ENCODE assay signal across 2 cellular contexts in genomic region chr7:94655562-94655883, GRCh38.
TF ChIP-seq lines count a peak whose summit lies in the region.

No MANE protein-coding gene starts in this region.

TF ChIP-seq in K562, 482 proteins besides CTCF, POLR2A, EP300 and RAD21:
- TF ChIP-seq HNRNPLL (IDR thresholded peaks at IDR 0.05; ENCODE audit: low read depth, low read length, poor library complexity, severe bottlenecking) = no peak
- TF ChIP-seq ZNF785 (CRISPR knock-in tag; IDR thresholded peaks at IDR 0.05) = no peak
- no peak for TF ChIP-seq ZNF79 (CRISPR knock-in tag; IDR thresholded peaks at IDR 0.05; ENCODE audit: low read depth)
- no peak for TF ChIP-seq MGA (IDR thresholded peaks at IDR 0.05)
- TF ChIP-seq SRSF7 (optimal IDR thresholded peaks at IDR 0.05; ENCODE audit: low read depth, low read length) = no peak
- TF ChIP-seq NFE2 (IDR thresholded peaks at IDR 0.05; ENCODE audit: low read depth) = no peak
- TF ChIP-seq E4F1 (CRISPR knock-in tag; IDR thresholded peaks at IDR 0.05; ENCODE audit: borderline replicate concordance) = no peak
- TF ChIP-seq RFX5 (IDR thresholded peaks at IDR 0.05; ENCODE audit: low read depth, low read length) = no peak
- no peak for TF ChIP-seq MAZ (CRISPR knock-in tag; conservative IDR thresholded peaks at IDR 0.05 in 1 of 2, IDR thresholded peaks at IDR 0.05 in 1 of 2)

TF ChIP-seq in HepG2, 621 proteins besides CTCF, POLR2A, EP300 and RAD21:
- no peak for TF ChIP-seq ZNF792 (CRISPR knock-in tag; IDR thresholded peaks at IDR 0.05)
- TF ChIP-seq ZBTB40 (IDR thresholded peaks at IDR 0.05) = no peak
- TF ChIP-seq ZBTB40 (CRISPR knock-in tag; IDR thresholded peaks at IDR 0.05) = no peak
- peak; percentile 38; the same call in 1 of the 2 replicates for TF ChIP-seq ZNF362 (CRISPR knock-in tag; IDR thresholded peaks at IDR 0.05; ENCODE audit: borderline replicate concordance)
- TF ChIP-seq NFKB2 (CRISPR knock-in tag; IDR thresholded peaks at IDR 0.05; ENCODE audit: borderline replicate concordance) = no peak
- 0 out of 2 replicates have a peak, but pooled peaks have one; percentile 3 for TF ChIP-seq FOXP4 (CRISPR knock-in tag; IDR thresholded peaks at IDR 0.05)
- TF ChIP-seq MTA3 (CRISPR knock-in tag; IDR thresholded peaks at IDR 0.05) = no peak
- TF ChIP-seq PLRG1 (conservative IDR thresholded peaks at IDR 0.05) = no peak
- no peak for TF ChIP-seq ASH2L (IDR thresholded peaks at IDR 0.05; ENCODE audit: insufficient read length, low read depth, low read length)
- 0 out of 2 replicates have a peak, but pooled peaks have one; percentile 5 for TF ChIP-seq ZNF703 (CRISPR knock-in tag; IDR thresholded peaks at IDR 0.05; ENCODE audit: borderline replicate concordance)
- no peak for TF ChIP-seq ZNF18 (CRISPR knock-in tag; IDR thresholded peaks at IDR 0.05; ENCODE audit: insufficient replicate concordance)
- no peak for TF ChIP-seq SRSF1 (optimal IDR thresholded peaks at IDR 0.05; ENCODE audit: low read depth, low read length)
- TF ChIP-seq KMT2A (CRISPR knock-in tag; IDR thresholded peaks at IDR 0.05) = peak; percentile 12; the same call in 1 of the 2 replicates
- no peak for TF ChIP-seq ZMYM2 (CRISPR knock-in tag; IDR thresholded peaks at IDR 0.05)
- no peak for TF ChIP-seq POLR2AphosphoS2 (IDR thresholded peaks at IDR 0.05; ENCODE audit: low read depth, low read length)
- TF ChIP-seq ZNF558 (CRISPR knock-in tag; IDR thresholded peaks at IDR 0.05; ENCODE audit: borderline replicate concordance) = 0 out of 2 replicates have a peak, but pooled peaks have one; percentile 49
- TF ChIP-seq TOE1 (CRISPR knock-in tag; IDR thresholded peaks at IDR 0.05) = no peak
- TF ChIP-seq MAZ (IDR thresholded peaks at IDR 0.05; ENCODE audit: borderline replicate concordance, low read depth, low read length) = 0 out of 2 replicates have a peak, but pooled peaks have one; percentile 4
- no peak for TF ChIP-seq MAZ (CRISPR knock-in tag; IDR thresholded peaks at IDR 0.05; ENCODE audit: low read depth)
- peak; percentile 40; the same call in 1 of the 2 replicates for TF ChIP-seq PATZ1 (CRISPR knock-in tag; IDR thresholded peaks at IDR 0.05)
- no peak for TF ChIP-seq TRIM22 (IDR thresholded peaks at IDR 0.05)
- TF ChIP-seq ZBTB25 (CRISPR knock-in tag; IDR thresholded peaks at IDR 0.05) = 0 out of 2 replicates have a peak, but pooled peaks have one; percentile 5
TF ChIP-seq in HepG2: peak in this region for 8.
